35 cellular contexts compared by ENCODE assay signal in genomic region chr14:104203071-104203425, GRCh38.
"Had no signal": no experiment of that assay in that cellular context is flagged by ENCODE, and none has a peak within 500 bp of the region (broad histone marks: within the 10 kb centered on the region; RNA-seq: fewer than 3 reads in every experiment).

No MANE protein-coding gene starts in this region.

- H3K27me3 Mint-ChIP-seq: activated CD8-positive, alpha-beta T cell treated with anti-CD3 and anti-CD28 coated beads for 36 hours; activated naive CD4-positive, alpha-beta T cell treated with anti-CD3 and anti-CD28 coated beads, Interleukin-2, amount 50 U/mL, for 24 hours; activated naive CD8-positive, alpha-beta T cell treated with anti-CD3 and anti-CD28 coated beads for 36 hours; activated T-helper 17 cell treated with anti-CD3 and anti-CD28 coated beads, Interleukin-2, amount 50 U/mL, for 72 hours; brain; T-helper 17 cell had no signal

- H3K9me3 Mint-ChIP-seq: activated B cell treated with CpG ODN at 0.5 μM for 24 hours; activated CD8-positive, alpha-beta T cell treated with anti-CD3 and anti-CD28 coated beads for 36 hours; activated naive CD4-positive, alpha-beta T cell treated with anti-CD3 and anti-CD28 coated beads, Interleukin-2, amount 50 U/mL, for 24 hours; activated naive CD8-positive, alpha-beta T cell treated with anti-CD3 and anti-CD28 coated beads for 36 hours; activated naive CD8-positive, alpha-beta T cell treated with anti-CD3 and anti-CD28 coated beads, Interleukin-2, amount 50 U/mL, for 24 hours; activated T-cell treated with anti-CD3 and anti-CD28 coated beads, Interleukin-2, amount 50 U/mL, for 4 hours; activated T-helper 17 cell treated with anti-CD3 and anti-CD28 coated beads, Interleukin-2, amount 50 U/mL, for 72 hours; brain; T-helper 2 cell treated with Interferon-gamma antibody and Interleukin-4, amounts not matched to agents 5 μg/mL and 100 μg/mL, for 36 hours had no signal

- H3K4me3 Mint-ChIP-seq: activated B cell treated with CpG ODN at 0.5 μM for 24 hours; activated CD8-positive, alpha-beta T cell treated with anti-CD3 and anti-CD28 coated beads for 36 hours; activated naive CD4-positive, alpha-beta T cell treated with anti-CD3 and anti-CD28 coated beads, Interleukin-2, amount 50 U/mL, for 24 hours; activated naive CD8-positive, alpha-beta T cell treated with anti-CD3 and anti-CD28 coated beads for 36 hours; activated naive CD8-positive, alpha-beta T cell treated with anti-CD3 and anti-CD28 coated beads, Interleukin-2, amount 50 U/mL, for 24 hours; activated T-cell treated with anti-CD3 and anti-CD28 coated beads, Interleukin-2, amount 50 U/mL, for 4 hours; activated T-helper 17 cell treated with anti-CD3 and anti-CD28 coated beads, Interleukin-2, amount 50 U/mL, for 72 hours; T-helper 17 cell; T-helper 2 cell treated with Interferon-gamma antibody and Interleukin-4, amounts not matched to agents 5 μg/mL and 100 μg/mL, for 36 hours had no signal

- ATAC-seq: activated CD4-positive, CD25-positive, alpha-beta regulatory T cell treated with anti-CD3 and anti-CD28 coated beads, Interleukin-2, amount 50 U/mL, for 24 hours; activated CD8-positive, alpha-beta T cell treated with anti-CD3 and anti-CD28 coated beads for 36 hours; activated naive CD8-positive, alpha-beta T cell treated with anti-CD3 and anti-CD28 coated beads, Interleukin-2, amount 50 U/mL, for 24 hours; activated T-cell treated with anti-CD3 and anti-CD28 coated beads, Interleukin-2, amount 50 U/mL, for 4 hours; activated T-helper 17 cell treated with anti-CD3 and anti-CD28 coated beads, Interleukin-2, amount 50 U/mL, for 72 hours; gastroesophageal sphincter; heart right ventricle; T-helper 17 cell had no signal

- FAIRE-seq: endometrium, endothelial cell of umbilical vein had no signal

- H3K4me1 ChIP-seq: adrenal gland, colonic mucosa, esophagus squamous epithelium, gastroesophageal sphincter, heart right ventricle had no signal

- H3K36me3 Mint-ChIP-seq: activated naive CD4-positive, alpha-beta T cell treated with anti-CD3 and anti-CD28 coated beads, Interleukin-2, amount 50 U/mL, for 24 hours; activated naive CD8-positive, alpha-beta T cell treated with anti-CD3 and anti-CD28 coated beads for 36 hours; brain had no signal

- DNase-seq: activated B cell treated with CpG ODN at 0.5 μM for 24 hours; activated CD4-positive, alpha-beta T cell treated with anti-CD3 and anti-CD28 coated beads for 48 hours; activated CD4-positive, alpha-beta T cell treated with anti-CD3 and anti-CD28 coated beads, Interleukin-2, amount 50 U/mL, for 1 hour; activated CD4-positive, alpha-beta T cell treated with anti-CD3 and anti-CD28 coated beads, Interleukin-2, amount 50 U/mL, for 48 hours; activated CD8-positive, alpha-beta memory T cell treated with anti-CD3 and anti-CD28 coated beads for 24 hours; activated CD8-positive, alpha-beta T cell treated with anti-CD3 and anti-CD28 coated beads for 36 hours; activated effector memory CD4-positive, alpha-beta T cell treated with Interleukin-2 at 50 U/mL for 16 hours; activated gamma-delta T cell treated with Interleukin-2 at 50 U/mL for 16 hours; activated naive CD4-positive, alpha-beta T cell treated with Interleukin-2 at 50 U/mL for 16 hours; activated naive CD8-positive, alpha-beta T cell treated with anti-CD3 and anti-CD28 coated beads for 36 hours; activated naive CD8-positive, alpha-beta T cell treated with anti-CD3 and anti-CD28 coated beads, Interleukin-2, amount 50 U/mL, for 24 hours; activated T-cell treated with anti-CD3 and anti-CD28 coated beads, Interleukin-2, amount 50 U/mL, for 4 hours; adrenal gland; aorta; central memory CD4-positive, alpha-beta T cell; cerebellar nuclear complex; colonic mucosa; effector CD8-positive, alpha-beta T cell; esophagus squamous epithelium; foreskin melanocyte; heart right ventricle; T-helper 17 cell; T1000; WERI-Rb-1 had no signal

- H3K4me1 Mint-ChIP-seq: activated B cell treated with CpG ODN at 0.5 μM for 24 hours; activated naive CD4-positive, alpha-beta T cell treated with anti-CD3 and anti-CD28 coated beads, Interleukin-2, amount 50 U/mL, for 24 hours; activated naive CD8-positive, alpha-beta T cell treated with anti-CD3 and anti-CD28 coated beads for 36 hours; activated naive CD8-positive, alpha-beta T cell treated with anti-CD3 and anti-CD28 coated beads, Interleukin-2, amount 50 U/mL, for 24 hours; activated T-helper 17 cell treated with anti-CD3 and anti-CD28 coated beads, Interleukin-2, amount 50 U/mL, for 72 hours; T-helper 17 cell had no signal

- H3K36me3 ChIP-seq: adrenal gland, breast epithelium, cardiac muscle cell, colonic mucosa, esophagus squamous epithelium, gastroesophageal sphincter, heart right ventricle, WERI-Rb-1 had no signal

- H3K27ac Mint-ChIP-seq: activated B cell treated with CpG ODN at 0.5 μM for 24 hours; activated CD8-positive, alpha-beta T cell treated with anti-CD3 and anti-CD28 coated beads for 36 hours; activated naive CD4-positive, alpha-beta T cell treated with anti-CD3 and anti-CD28 coated beads, Interleukin-2, amount 50 U/mL, for 24 hours; activated naive CD8-positive, alpha-beta T cell treated with anti-CD3 and anti-CD28 coated beads for 36 hours; activated naive CD8-positive, alpha-beta T cell treated with anti-CD3 and anti-CD28 coated beads, Interleukin-2, amount 50 U/mL, for 24 hours; activated T-helper 17 cell treated with anti-CD3 and anti-CD28 coated beads, Interleukin-2, amount 50 U/mL, for 72 hours; T-helper 17 cell; T-helper 2 cell treated with Interferon-gamma antibody and Interleukin-4, amounts not matched to agents 5 μg/mL and 100 μg/mL, for 36 hours had no signal

- H3K9me3 ChIP-seq: adrenal gland, breast epithelium, colonic mucosa, esophagus squamous epithelium, gastroesophageal sphincter, heart right ventricle had no signal

- H3K4me3 ChIP-seq: adrenal gland, breast epithelium, cardiac muscle cell, colonic mucosa, esophagus squamous epithelium, gastroesophageal sphincter, heart right ventricle had no signal

- H3K27me3 ChIP-seq: adrenal gland, cardiac muscle cell, colonic mucosa had no signal

- H3K27ac ChIP-seq: adrenal gland, breast epithelium, cardiac muscle cell, colonic mucosa, epithelial cell of prostate, esophagus squamous epithelium, gastroesophageal sphincter, heart right ventricle, WERI-Rb-1 had no signal
